ENCODE assay signal across 8 cellular contexts in the genomic region with DNA sequence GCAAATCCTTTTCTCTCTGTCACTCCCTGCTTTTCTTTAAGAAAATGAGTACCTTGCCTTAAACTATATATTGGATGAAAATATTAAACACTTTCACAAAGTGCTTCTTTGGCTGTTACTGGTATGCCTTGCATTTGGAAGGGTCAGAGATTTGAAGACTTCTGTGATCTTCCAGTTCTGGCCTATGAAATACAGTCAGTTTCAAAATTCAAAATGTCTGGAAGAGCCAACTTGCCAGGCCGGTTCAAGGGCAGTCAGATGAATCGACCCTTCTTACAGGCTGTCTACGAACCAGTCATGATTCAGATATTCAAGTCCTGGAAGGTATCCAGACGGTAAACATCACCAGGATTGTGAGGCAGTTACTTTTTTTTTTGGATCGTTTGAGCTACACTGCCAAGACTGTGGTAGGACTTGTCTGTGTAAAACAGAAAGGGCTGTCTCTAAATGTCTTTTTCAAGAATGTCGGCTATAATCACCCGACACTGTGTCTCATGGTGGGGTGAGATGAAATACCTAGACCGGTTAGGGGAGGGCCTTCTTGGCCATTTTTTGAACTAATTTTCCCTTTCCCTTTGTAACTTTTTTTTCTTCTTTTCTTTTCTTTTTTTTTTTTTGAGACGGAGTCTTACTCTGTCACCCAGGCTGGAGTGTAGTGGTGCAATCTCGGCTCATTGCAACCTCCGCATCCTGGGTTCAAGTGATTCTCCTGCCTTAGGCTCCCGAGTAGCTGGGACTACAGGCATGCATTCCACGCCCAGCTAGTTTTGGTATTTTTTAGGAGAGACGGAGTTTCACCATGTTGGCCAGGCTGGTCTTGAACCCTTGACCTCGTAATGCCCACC. TPM values are rescaled to one million over a fixed set of nuclear protein-coding genes. Genes with fewer than 3 reads are reported as not detected.
DNase-seq lines count a peak whose midpoint lies in the region; ATAC-seq and TF ChIP-seq lines count a peak whose summit lies in the region.

No MANE protein-coding gene starts in this region.

- H3K36me3 Mint-ChIP-seq in activated naive CD4-positive, alpha-beta T cell treated with anti-CD3 and anti-CD28 coated beads, Interleukin-2, amount 50 U/mL, for 72 hours, result peaks cover 6 to 21% of the 10 kb centered on the region in 2 donors

- intact Hi-C loops in psoas muscle (cut with DNase I), result no loop called here

- H3K4me1 ChIP-seq in foreskin keratinocyte (peaks cover 69% of the 10 kb centered on the region), psoas muscle (peaks cover 95% of the 10 kb centered on the region)

- no peak for DNase-seq in activated naive CD4-positive, alpha-beta T cell treated with anti-CD3 and anti-CD28 coated beads, Interleukin-2, amount 50 U/mL, for 72 hours (ENCODE audit: low spot score in 2 of 2)
- no peak for DNase-seq in activated naive CD4-positive, alpha-beta T cell treated with Interleukin-2 at 50 U/mL for 16 hours
- DNase-seq in SW480 (ENCODE audit: low spot score) (peak; percentile 91), foreskin keratinocyte (peak; percentile 96 to 98), psoas muscle (no peak), 8988T (no peak)

- peak overlapping the region; percentile 98 for H3K27ac ChIP-seq in foreskin keratinocyte
- H3K27ac ChIP-seq in psoas muscle, result peak overlapping the region; percentile 95

- WGBS in psoas muscle, 3 donors, result 33 to 46% (median 34%) methylated on average over 15 of the region's 15 CpGs

- H3K27ac Mint-ChIP-seq in activated naive CD4-positive, alpha-beta T cell treated with anti-CD3 and anti-CD28 coated beads, Interleukin-2, amount 50 U/mL, for 72 hours, result peak overlapping the region; percentile 93 to 94

- no peak for TF ChIP-seq CTCF in foreskin keratinocyte (conservative IDR thresholded peaks at IDR 0.05)
- TF ChIP-seq CTCF in psoas muscle (IDR thresholded peaks at IDR 0.05), result no peak

- H3K36me3 ChIP-seq in psoas muscle (ENCODE audit: insufficient read depth in 1 of 2, low read depth in 1 of 2), result no peaks in the 10 kb centered on the region

- H3K27me3 ChIP-seq in foreskin keratinocyte (no peaks in the 10 kb centered on the region), psoas muscle (ENCODE audit: insufficient read depth in 3 of 3, low read length in 2 of 3) (no peaks in the 10 kb centered on the region)

- H3K9me3 Mint-ChIP-seq in activated naive CD4-positive, alpha-beta T cell treated with anti-CD3 and anti-CD28 coated beads, Interleukin-2, amount 50 U/mL, for 72 hours, result no peaks in the 10 kb centered on the region

- H3K4me3 ChIP-seq in psoas muscle, result peak overlapping the region; percentile 15

- no peaks in the 10 kb centered on the region for H3K9me3 ChIP-seq in psoas muscle

- no peak for ATAC-seq in activated naive CD4-positive, alpha-beta T cell treated with anti-CD3 and anti-CD28 coated beads, Interleukin-2, amount 50 U/mL, for 72 hours
- peak; percentile 49 for ATAC-seq in foreskin keratinocyte
- ATAC-seq in psoas muscle, result peak; percentile 73 to 79 (median 76)
- ATAC-seq in GM21723 (IDR thresholded peaks at IDR 0.05; ENCODE audit: unreplicated experiment), result no peak
- ATAC-seq in GM19397 (IDR thresholded peaks at IDR 0.05; ENCODE audit: unreplicated experiment), result no peak

RNA-seq across cellular contexts. Expression of gene ACTN4, which starts 11.2 kb away (rescaled TPM):
- total RNA-seq in activated naive CD4-positive, alpha-beta T cell treated with anti-CD3 and anti-CD28 coated beads, Interleukin-2, amount 50 U/mL, for 72 hours, result 100 to 1,000 TPM; 181 to 204 TPM
- total RNA-seq in foreskin keratinocyte (499 and 534 TPM in 2 replicates), psoas muscle (100 to 1,000 TPM in 1 of 4 donors, 10 to 100 TPM in 3; 79.9 to 127 (median 89.2) TPM)
- polyA plus RNA-seq in foreskin keratinocyte (532 and 546 TPM in 2 replicates), psoas muscle (10 to 100 TPM; 38.3 to 45.2 (median 43.0) TPM)

RNA-seq across cellular contexts. Expression of gene EIF3K, which starts 39.7 kb away (rescaled TPM):
- total RNA-seq in activated naive CD4-positive, alpha-beta T cell treated with anti-CD3 and anti-CD28 coated beads, Interleukin-2, amount 50 U/mL, for 72 hours, result 100 to 1,000 TPM; 282 to 299 TPM
- total RNA-seq in foreskin keratinocyte (273 and 286 TPM in 2 replicates), psoas muscle (100 to 1,000 TPM; 367 to 549 (median 436) TPM)
- polyA plus RNA-seq in foreskin keratinocyte (377 and 390 TPM in 2 replicates), psoas muscle (100 to 1,000 TPM; 422 to 984 (median 637) TPM)

RNA-seq across cellular contexts. Expression of gene MAP4K1, which starts 40.9 kb away (rescaled TPM):
- total RNA-seq in activated naive CD4-positive, alpha-beta T cell treated with anti-CD3 and anti-CD28 coated beads, Interleukin-2, amount 50 U/mL, for 72 hours, result 100 to 1,000 TPM; 225 to 247 TPM
- total RNA-seq in foreskin keratinocyte, result 0.21 TPM in 1 of 2 replicates, not detected in the other
- 0.12 and 0.28 TPM in 2 replicates for polyA plus RNA-seq in foreskin keratinocyte
- 1 to 10 TPM in 3 of 4 donors, under 1 TPM in 1; 0.67 to 1.4 (median 1.2) TPM for total RNA-seq in psoas muscle
- polyA plus RNA-seq in psoas muscle, result under 1 TPM; 0.36 to 0.68 (median 0.64) TPM

Comparison
In these comparisons a context has a peak if more than half of its experiments do, and no peak if none do; other contexts are left out.
1. ATAC-seq: peak in foreskin keratinocyte (single experiment) and psoas muscle (4 of 4); none in activated naive CD4-positive, alpha-beta T cell treated with anti-CD3 and anti-CD28 coated beads, Interleukin-2, amount 50 U/mL, for 72 hours (0 of 2), GM21723 (single experiment) and GM19397 (single experiment).
2. DNase-seq: peak in SW480 (single experiment) and foreskin keratinocyte (2 of 2); none in activated naive CD4-positive, alpha-beta T cell treated with anti-CD3 and anti-CD28 coated beads, Interleukin-2, amount 50 U/mL, for 72 hours (0 of 2), activated naive CD4-positive, alpha-beta T cell treated with Interleukin-2 at 50 U/mL for 16 hours (single experiment), psoas muscle (0 of 2) and 8988T (single experiment).
3. RNA of gene MAP4K1, which starts 40.9 kb away (total RNA-seq): 225 to 247 TPM in activated naive CD4-positive, alpha-beta T cell treated with anti-CD3 and anti-CD28 coated beads, Interleukin-2, amount 50 U/mL, for 72 hours; 0.67 to 1.4 TPM in psoas muscle and 0.21 TPM in foreskin keratinocyte; every median in the first group is over 10 times any median in the second.